In genomic region chrX:129961180-129962083, GRCh38 we compare ENCODE assay signal across 8 cellular contexts. TPM values are rescaled to one million over a fixed set of nuclear protein-coding genes. Genes with fewer than 3 reads are reported as not detected.
DNase-seq lines count a peak whose midpoint lies in the region; ATAC-seq, FAIRE-seq and TF ChIP-seq lines count a peak whose summit lies in the region.

No MANE protein-coding gene starts in this region.

- no peak overlapping the region for H3K4me3 ChIP-seq in KMS-11 (IDR thresholded peaks at IDR 0.05; ENCODE audit: insufficient read depth, low read depth, low read length)
- H3K4me3 ChIP-seq in GM12878, result peak overlapping the region; percentile 37; the same call in 1 of the 2 replicates
- H3K4me3 ChIP-seq in lung, result no peak overlapping the region

- H3K27ac ChIP-seq in KMS-11 (peak overlapping the region; percentile 80), GM12878 (ENCODE audit: control insufficient read depth, insufficient read depth) (no peak overlapping the region), lung (ENCODE audit: low read depth in 1 of 2, low read length in 1 of 2) (peak overlapping the region in 1 of 2 donors; percentile 34)

- H3K79me2 ChIP-seq in KMS-11 (ENCODE audit: insufficient read depth, low read depth) (no peaks in the 10 kb centered on the region), GM12878 (ENCODE audit: control insufficient read depth, insufficient read depth, low read length) (no peaks in the 10 kb centered on the region)

- peak overlapping the region; percentile 100 for H3K4me2 ChIP-seq in KMS-11
- H3K4me2 ChIP-seq in GM12878 (ENCODE audit: control insufficient read depth, insufficient read depth), result peak overlapping the region; percentile 17

- ATAC-seq in GM18499 (IDR thresholded peaks at IDR 0.05; ENCODE audit: insufficient read depth, unreplicated experiment) (peak; percentile 53), GM12878 (peak; percentile 92), lung (ENCODE audit: insufficient read depth, low FRiP score) (peak; percentile 76)

- H3K9me3 Mint-ChIP-seq in stimulated activated naive CD8-positive, alpha-beta T cell treated with anti-CD3 and anti-CD28 coated beads, Interleukin-15, Interleukin-2, amounts not matched to agents 100 ng/mL and 50 ng/mL, for 24 hours, result no peaks in the 10 kb centered on the region

- no peaks in the 10 kb centered on the region for H3K9me3 ChIP-seq in GM12878 (replicated peaks; ENCODE audit: control insufficient read depth, insufficient read depth, low read length)
- H3K9me3 ChIP-seq in lung (ENCODE audit: control insufficient read depth in 2 of 2, insufficient read depth in 1 of 2, low read length in 1 of 2), result no peaks in the 10 kb centered on the region

- H3K36me3 Mint-ChIP-seq in stimulated activated naive CD8-positive, alpha-beta T cell treated with anti-CD3 and anti-CD28 coated beads, Interleukin-15, Interleukin-2, amounts not matched to agents 100 ng/mL and 50 ng/mL, for 24 hours (ENCODE audit: low read depth), result no peaks in the 10 kb centered on the region

- TF ChIP-seq EP300 in GM12878 (IDR thresholded peaks at IDR 0.05; ENCODE audit: borderline replicate concordance in 1 of 2, control insufficient read depth in 1 of 2, low read depth in 2 of 2, low read length in 2 of 2), result no peak

- TSS peak; percentile 69 for BruUV-seq in GM12878 (replicated peaks; lab: Mats Ljungman, UMichigan)

- H3K27me3 ChIP-seq in KMS-11 (ENCODE audit: insufficient read depth, low read depth), result no peaks in the 10 kb centered on the region
- no peaks in the 10 kb centered on the region for H3K27me3 ChIP-seq in GM12878 (replicated peaks in 1 of 2; ENCODE audit: control insufficient read depth in 2 of 2, insufficient read depth in 2 of 2, low read length in 1 of 2)
- peaks cover 2% of the 10 kb centered on the region for H3K27me3 ChIP-seq in lung (ENCODE audit: control insufficient read depth, insufficient read depth)

- H3K36me3 ChIP-seq in KMS-11 (ENCODE audit: insufficient read depth), result no peaks in the 10 kb centered on the region
- no peaks in the 10 kb centered on the region for H3K36me3 ChIP-seq in GM12878 (ENCODE audit: control insufficient read depth in 2 of 2, insufficient read depth in 2 of 2, low read length in 1 of 2)
- H3K36me3 ChIP-seq in lung (ENCODE audit: control insufficient read depth in 2 of 2, insufficient read depth in 2 of 2, low read length in 2 of 2), result no peaks in the 10 kb centered on the region

- H3K9ac ChIP-seq in KMS-11 (peak overlapping the region; percentile 73; the same call in 1 of the 2 replicates), GM12878 (ENCODE audit: control insufficient read depth, insufficient read depth, low read length) (no peak overlapping the region)

- SMC1A ChIA-PET in GM12878 (lab: Charles Lee; ENCODE audit: uncharacterized antibody, unreplicated experiment), result interaction anchor here (0.7 to 1.7 kb wide), 6 partner anchors 11 to 358 kb away, joined by 3 to 5 read pairs (median 4); no protein-coding TSS in a partner anchor

- TF ChIP-seq CTCF in KMS-11 (conservative IDR thresholded peaks at IDR 0.05; ENCODE audit: low read depth, low read length), result no peak
- TF ChIP-seq CTCF in GM12878 (IDR thresholded peaks at IDR 0.05 in 2 of 3, conservative IDR thresholded peaks at IDR 0.05 in 1 of 3; ENCODE audit: control insufficient read depth in 2 of 3, extremely low read depth in 1 of 3, insufficient read depth in 1 of 3, low read depth in 3 of 3, low read length in 3 of 3), result no peak
- no peak for TF ChIP-seq CTCF in lung (IDR thresholded peaks at IDR 0.05; ENCODE audit: control extremely low read depth, extremely low read depth)

- 13% methylated on average over 26 of the region's 26 CpGs for WGBS in GM12878 (ENCODE audit: insufficient coverage, insufficient replicate concordance, low lambda C conversion rate, missing lambda C conversion rate)
- WGBS in lung, 2 donors, result 11 to 32% methylated on average over 24 to 26 of the region's 26 CpGs

- in situ Hi-C loops in GM12878 (cut with MboI), result no loop called here

- CTCF ChIA-PET in GM12878 (lab: Yijun Ruan, JAX), result interaction anchor here (0.9 to 3.0 kb wide), 3 partner anchors 36 to 138 kb away, joined by 3 to 13 read pairs (median 3); no protein-coding TSS in a partner anchor

- H2AFZ ChIP-seq in KMS-11 (ENCODE audit: low read depth) (peak overlapping the region; percentile 78), GM12878 (ENCODE audit: control insufficient read depth, low read depth, low read length) (peak overlapping the region; percentile 67)

- no peaks in the 10 kb centered on the region for H4K20me1 ChIP-seq in KMS-11 (ENCODE audit: insufficient read depth)
- H4K20me1 ChIP-seq in GM12878 (ENCODE audit: control insufficient read depth, insufficient read depth), result no peaks in the 10 kb centered on the region

- peak overlapping the region; percentile 79 for H3K27ac Mint-ChIP-seq in stimulated activated naive CD8-positive, alpha-beta T cell treated with anti-CD3 and anti-CD28 coated beads, Interleukin-15, Interleukin-2, amounts not matched to agents 100 ng/mL and 50 ng/mL, for 24 hours

- DNase-seq in H54 (ENCODE audit: insufficient read length, low spot score) (peak; percentile 75), T follicular helper cell (ENCODE audit: low read depth) (peak; percentile 26), GM12878 (ENCODE audit: low read depth, low spot score) (peak; percentile 17), lung (ENCODE audit: low spot score) (peak; percentile 63), medulla oblongata (ENCODE audit: extremely low spot score) (no peak)

- TF ChIP-seq POLR2A in H54 (IDR thresholded peaks at IDR 0.05; ENCODE audit: low read depth, low read length) (peak; percentile 38; the same call in 1 of the 2 replicates), GM12878 (IDR thresholded peaks at IDR 0.05; ENCODE audit: low read depth, low read length) (peak; percentile 78)

- POLR2A ChIA-PET in GM12878 (lab: Charles Lee), result interaction anchor here (0.9 to 2.1 kb wide), 4 partner anchors 30 to 358 kb away, joined by 3 to 5 read pairs (median 4); no protein-coding TSS in a partner anchor

- intact Hi-C loops in GM12878 (cut with micrococcal nuclease; ENCODE audit: unreplicated experiment), result loop anchor here (2.0 kb wide), 1 partner anchor 21 kb away; the partner anchor contains the start of gene BCORL1

- peaks cover 14% of the 10 kb centered on the region for H3K4me1 Mint-ChIP-seq in stimulated activated naive CD8-positive, alpha-beta T cell treated with anti-CD3 and anti-CD28 coated beads, Interleukin-15, Interleukin-2, amounts not matched to agents 100 ng/mL and 50 ng/mL, for 24 hours (ENCODE audit: low read depth)

- FAIRE-seq in H54 (lab: Jason Lieb, UNC) (no peak), GM12878 (lab: Jason Lieb, UNC) (peak; percentile 56)

- TF ChIP-seq RAD21 in GM12878 (IDR thresholded peaks at IDR 0.05; ENCODE audit: insufficient read depth, low read depth, low read length), result no peak

- H3K27me3 Mint-ChIP-seq in stimulated activated naive CD8-positive, alpha-beta T cell treated with anti-CD3 and anti-CD28 coated beads, Interleukin-15, Interleukin-2, amounts not matched to agents 100 ng/mL and 50 ng/mL, for 24 hours, result no peaks in the 10 kb centered on the region

- peak overlapping the region; percentile 70 for H3K4me3 Mint-ChIP-seq in stimulated activated naive CD8-positive, alpha-beta T cell treated with anti-CD3 and anti-CD28 coated beads, Interleukin-15, Interleukin-2, amounts not matched to agents 100 ng/mL and 50 ng/mL, for 24 hours

- RAD21 ChIA-PET in GM12878 (lab: Charles Lee; ENCODE audit: unreplicated experiment), result interaction anchor here (0.7 to 2.5 kb wide), 4 partner anchors 20 to 353 kb away, joined by 3 to 7 read pairs (median 5); partner anchors contain the start of gene BCORL1

- H3K4me1 ChIP-seq in KMS-11 (ENCODE audit: low read depth, poor library complexity, severe bottlenecking) (peaks cover 13% of the 10 kb centered on the region), GM12878 (ENCODE audit: control insufficient read depth, insufficient read depth, low read length) (peaks cover 7% of the 10 kb centered on the region), lung (ENCODE audit: control insufficient read depth in 2 of 2, insufficient read depth in 2 of 2, low read length in 2 of 2) (peaks cover 0 to 8% of the 10 kb centered on the region in 2 donors)

RNA-seq across cellular contexts. Expression of gene BCORL1, which starts 21.0 kb away (rescaled TPM):
- total RNA-seq in GM12878 (2013; cell fraction: nucleolus; rRNA removed), result 4.6 and 5.5 TPM in 2 replicates
- 0.51 and 0.76 TPM in 2 replicates for total RNA-seq in GM12878 (2014; rRNA removed)
- total RNA-seq in GM12878 (2014; rRNA removed; fragmentation: Illumina TruSeq; extraction: Trizol), result 0.63 and 0.64 TPM in 2 replicates
- 6.1 and 7.2 TPM in 2 replicates for total RNA-seq in GM12878 (2021)
- 0.55 TPM for polyA plus RNA-seq in GM12878 (2011; ENCODE audit: low read depth)
- 0.14 and 0.27 TPM in 2 replicates for polyA plus RNA-seq in GM12878 (2011; rRNA removed)
- polyA plus RNA-seq in GM12878 (2011; cell fraction: cytosol; rRNA removed), result 0.33 and 0.63 TPM in 2 replicates
- 1.5 and 1.6 TPM in 2 replicates for polyA plus RNA-seq in GM12878 (2011; cell fraction: nucleus; rRNA removed)
- polyA plus RNA-seq in GM12878 (2012), result 1.9 and 2.3 TPM in 2 replicates
- 2.3 and 2.9 TPM in 2 replicates for polyA plus RNA-seq in GM12878 (2014; fragmentation: Illumina TruSeq; extraction: Trizol)
- polyA plus RNA-seq in GM12878 (2014; fragmentation: Nextera tagmentation; extraction: Ambion mirVana), result under 1 TPM; 0.16 to 0.22 TPM
- 1.3 and 1.6 TPM in 2 replicates for polyA plus RNA-seq in GM12878 (2014; rRNA removed)
- polyA plus RNA-seq in GM12878 (2016; fragmentation: Nextera tagmentation; extraction: Ambion mirVana), result 1 to 10 TPM; 1.4 to 1.7 TPM
- 0.51 and 1.1 TPM in 2 replicates for polyA minus RNA-seq in GM12878 (2011; rRNA and poly(A)+ RNA removed)
- 1.0 and 1.6 TPM in 2 replicates for polyA minus RNA-seq in GM12878 (2011; cell fraction: cytosol; rRNA and poly(A)+ RNA removed)
- polyA minus RNA-seq in GM12878 (2011; cell fraction: nucleus; rRNA and poly(A)+ RNA removed), result 0.85 and 1.4 TPM in 2 replicates
- 10 to 100 TPM; 10.9 to 11.8 TPM for total RNA-seq in lung
- 1 to 10 TPM; 2.3 to 3.2 TPM for polyA plus RNA-seq in lung

RNA-seq across cellular contexts. Expression of gene UTP14A, which starts 55.5 kb away (rescaled TPM):
- total RNA-seq in GM12878 (2013; cell fraction: nucleolus; rRNA removed), result 13.8 and 16.3 TPM in 2 replicates
- total RNA-seq in GM12878 (2014; rRNA removed) (25.9 and 28.4 TPM in 2 replicates), GM12878 (2014; rRNA removed; fragmentation: Illumina TruSeq; extraction: Trizol) (44.7 and 46.7 TPM in 2 replicates), GM12878 (2021) (31.5 and 32.5 TPM in 2 replicates), lung (10 to 100 TPM; 11.7 to 14.0 TPM)
- polyA plus RNA-seq in GM12878 (2011; ENCODE audit: low read depth), result 15.4 TPM
- polyA plus RNA-seq in GM12878 (2011; rRNA removed) (23.2 and 29.7 TPM in 2 replicates), GM12878 (2014; fragmentation: Illumina TruSeq; extraction: Trizol) (45.6 and 49.8 TPM in 2 replicates), GM12878 (2014; fragmentation: Nextera tagmentation; extraction: Ambion mirVana) (10 to 100 TPM; 16.9 to 25.4 TPM), GM12878 (2014; rRNA removed) (26.4 and 30.4 TPM in 2 replicates), GM12878 (2016; fragmentation: Nextera tagmentation; extraction: Ambion mirVana) (10 to 100 TPM; 32.5 to 32.8 TPM), lung (10 to 100 TPM; 10.2 to 13.4 TPM)
- 12.5 and 13.6 TPM in 2 replicates for polyA plus RNA-seq in GM12878 (2011; cell fraction: cytosol; rRNA removed)
- 13.5 and 20.6 TPM in 2 replicates for polyA plus RNA-seq in GM12878 (2011; cell fraction: nucleus; rRNA removed)
- polyA plus RNA-seq in GM12878 (2012), result 15.7 and 21.1 TPM in 2 replicates
- polyA minus RNA-seq in GM12878 (2011; rRNA and poly(A)+ RNA removed), result 11.1 and 15.4 TPM in 2 replicates
- 8.2 and 8.3 TPM in 2 replicates for polyA minus RNA-seq in GM12878 (2011; cell fraction: cytosol; rRNA and poly(A)+ RNA removed)
- polyA minus RNA-seq in GM12878 (2011; cell fraction: nucleus; rRNA and poly(A)+ RNA removed), result 2.2 and 5.6 TPM in 2 replicates
